ENCODE assay signal across 17 cellular contexts in genomic region chr1:246008256-246008901, GRCh38.
DNase-seq lines count a peak whose midpoint lies in the region; ATAC-seq and TF ChIP-seq lines count a peak whose summit lies in the region.
"Had no signal": no experiment of that assay in that cellular context is flagged by ENCODE, and none has a peak within 500 bp of the region (broad histone marks: within the 10 kb centered on the region; RNA-seq: fewer than 3 reads in every experiment).

No MANE protein-coding gene starts in this region.

- no CpG with 5 or more reads among the region's 14 CpGs for WGBS in mesendoderm (ENCODE audit: extremely low coverage, insufficient coverage, low lambda C conversion rate)

- H3K27me3 ChIP-seq in mesendoderm (ENCODE audit: insufficient read depth, low read length, poor library complexity) (no peaks in the 10 kb centered on the region), upper lobe of right lung (no peaks in the 10 kb centered on the region)
- H3K27me3 ChIP-seq: right lobe of liver, vagina had no signal

- no peak overlapping the region for H2BK5ac ChIP-seq in mesendoderm (ENCODE audit: low read length)

- no peak overlapping the region for H4K8ac ChIP-seq in mesendoderm (ENCODE audit: low read depth, low read length)

- H3K4me1 ChIP-seq in mesendoderm (ENCODE audit: control insufficient read depth, low read depth, low read length) (no peaks in the 10 kb centered on the region), upper lobe of right lung (peaks cover 4% of the 10 kb centered on the region)
- H3K4me1 ChIP-seq: right lobe of liver had no signal

- no peaks in the 10 kb centered on the region for H3K36me3 ChIP-seq in mesendoderm (ENCODE audit: control insufficient read depth, insufficient read depth, low read length)
- no peaks in the 10 kb centered on the region for H3K36me3 ChIP-seq in upper lobe of right lung
- H3K36me3 ChIP-seq: right lobe of liver, vagina had no signal

- H3K4me2 ChIP-seq in mesendoderm (ENCODE audit: low read length): no peak overlapping the region

- H3K18ac ChIP-seq in mesendoderm (ENCODE audit: low read length): no peak overlapping the region

- intact Hi-C loops in upper lobe of right lung (cut with DNase I): loop anchor here (10.0 kb wide), 1 partner anchor 854 kb away; the partner anchor contains the start of gene KIF26B

- H3K27ac ChIP-seq in mesendoderm (ENCODE audit: low read depth, low read length) (no peak overlapping the region), upper lobe of right lung (peak overlapping the region; percentile 58)
- H3K27ac ChIP-seq: right lobe of liver, vagina had no signal

- no peak overlapping the region for H2BK120ac ChIP-seq in mesendoderm (ENCODE audit: low read depth, low read length)

- H3K79me1 ChIP-seq in mesendoderm (ENCODE audit: low read length): no peaks in the 10 kb centered on the region

- ATAC-seq in upper lobe of right lung: peak; percentile 86
- ATAC-seq: activated naive CD4-positive, alpha-beta T cell treated with anti-CD3 and anti-CD28 coated beads, Interleukin-2, amount 50 U/mL, for 72 hours; right lobe of liver had no signal

- H3K9ac ChIP-seq in mesendoderm (ENCODE audit: low read length): no peak overlapping the region

- H3K4ac ChIP-seq in mesendoderm (ENCODE audit: low read depth, low read length): no peak overlapping the region

- no peak overlapping the region for H3K23ac ChIP-seq in mesendoderm (ENCODE audit: low read length)

- no peak overlapping the region for H3K4me3 ChIP-seq in epithelial cell of esophagus (ENCODE audit: low read length)
- no peak overlapping the region for H3K4me3 ChIP-seq in mesendoderm (ENCODE audit: low read length)
- H3K4me3 ChIP-seq in upper lobe of right lung: peak overlapping the region; percentile 28
- H3K4me3 ChIP-seq: right lobe of liver, vagina had no signal

- TF ChIP-seq CTCF in epithelial cell of esophagus (IDR thresholded peaks at IDR 0.05; ENCODE audit: insufficient read depth, low read depth, low read length, missing control alignments) (no peak), upper lobe of right lung (IDR thresholded peaks at IDR 0.05) (no peak)

- H3K9me3 ChIP-seq in upper lobe of right lung: no peaks in the 10 kb centered on the region
- H3K9me3 ChIP-seq: right lobe of liver, vagina had no signal

- no peaks in the 10 kb centered on the region for H3K79me2 ChIP-seq in mesendoderm (ENCODE audit: control insufficient read depth, insufficient read depth, low read length)

- no peak overlapping the region for H3K56ac ChIP-seq in mesendoderm (ENCODE audit: low read length)

- DNase-seq in NCI-H748 (lab: John Stamatoyannopoulos, UW; ENCODE audit: unreplicated experiment): peak; percentile 15
- no peak for DNase-seq in NCI-H748 treated with DMSO at 0.1 percent for 48 hours (lab: John Stamatoyannopoulos, UW)
- peak; percentile 11 for DNase-seq in epithelial cell of esophagus (ENCODE audit: low read depth)
- DNase-seq in mesendoderm: peak; percentile 32
- DNase-seq in upper lobe of right lung: no peak
- no peak for DNase-seq in SIG-M5 treated with dmso at 0.1 percent for 504 hours (lab: John Stamatoyannopoulos, UW; ENCODE audit: unreplicated experiment)
- no peak for DNase-seq in A172 (ENCODE audit: low spot score)
- DNase-seq in stimulated activated CD4-positive, alpha-beta T cell treated with anti-CD3 and anti-CD28 coated beads, Interleukin-4, amount 100 ng/mL, for 24 hours: no peak
- DNase-seq: ACHN; activated CD4-positive, alpha-beta T cell treated with anti-CD3 and anti-CD28 coated beads for 48 hours; MV-4-11; right lobe of liver; SHP77; stimulated activated CD4-positive, alpha-beta T cell treated with anti-CD3 and anti-CD28 coated beads, Interleukin-4, amount 100 ng/mL, for 4 hours; T-helper 9 cell had no signal

- H4K5ac ChIP-seq in mesendoderm (ENCODE audit: low read length): no peak overlapping the region

- H2AK5ac ChIP-seq in mesendoderm (ENCODE audit: low read length): no peak overlapping the region

- H2BK15ac ChIP-seq in mesendoderm (replicated peaks; ENCODE audit: low read depth): no peak overlapping the region

Comparison
In these comparisons a context has a peak if more than half of its experiments do, and no peak if none do; other contexts are left out.
1. DNase-seq: peak in NCI-H748 (single experiment), epithelial cell of esophagus (single experiment) and mesendoderm (single experiment); none in NCI-H748 treated with DMSO at 0.1 percent for 48 hours (single experiment), upper lobe of right lung (single experiment), SIG-M5 treated with dmso at 0.1 percent for 504 hours (single experiment), A172 (single experiment) and stimulated activated CD4-positive, alpha-beta T cell treated with anti-CD3 and anti-CD28 coated beads, Interleukin-4, amount 100 ng/mL, for 24 hours (single experiment).